28 cellular contexts compared by ENCODE assay signal in genomic region chr7:143480501-143480900, GRCh38. TPM values are rescaled to one million over a fixed set of nuclear protein-coding genes. Genes with fewer than 3 reads are reported as not detected.
A peak's percentile ranks its signal among the peaks of the same experiment; 100 is the strongest.
DNase-seq lines count a peak whose midpoint lies in the region; ATAC-seq, FAIRE-seq and TF ChIP-seq lines count a peak whose summit lies in the region.
"Had no signal": no experiment of that assay in that cellular context is flagged by ENCODE, and none has a peak within 500 bp of the region (broad histone marks: within the 10 kb centered on the region; RNA-seq: fewer than 3 reads in every experiment).

No MANE protein-coding gene starts in this region.

- TF ChIP-seq CTCF in A673 (conservative IDR thresholded peaks at IDR 0.05; ENCODE audit: low read depth, low read length): no peak

- FAIRE-seq in endometrium (lab: Jason Lieb, UNC): peak; percentile 12

- intact Hi-C loops in A673 (cut with micrococcal nuclease; ENCODE audit: unreplicated experiment): no loop called here

- no peak overlapping the region for H3K4me3 ChIP-seq in A673 (ENCODE audit: low read depth, low read length, poor library complexity, severe bottlenecking)
- H3K4me3 ChIP-seq: SJCRH30 had no signal

- CTCF ChIA-PET in A673 (lab: Charles Lee): no interaction called here

- H3K4me1 ChIP-seq in A673 (ENCODE audit: insufficient read depth, low read length, poor library complexity, severe bottlenecking): no peaks in the 10 kb centered on the region
- H3K4me1 ChIP-seq: SJCRH30 had no signal

- DNase-seq in A673 (ENCODE audit: low spot score): peak; percentile 17
- peak; percentile 58 for DNase-seq in EH (ENCODE audit: low read depth)
- no peak for DNase-seq in NCI-H1105 (lab: John Stamatoyannopoulos, UW)
- no peak for DNase-seq in NCI-H1092 treated with DMSO at 0.1 percent for 48 hours (lab: John Stamatoyannopoulos, UW)
- no peak for DNase-seq in RPMI8226
- DNase-seq: AML-193; CD8-positive, alpha-beta memory T cell; DMS 273 treated with DMSO at 0.1 percent for 48 hours; DMS79; GOT3; HCEC 1CT; MM.1S; NCI-H1417; NCI-H1694; NCI-H2081; NCI-H2227 treated with DMSO at 0.1 percent for 48 hours; NCI-H69; PC-3; SJCRH30; T-helper 17 cell had no signal

- BruUV-seq in A673 (replicated peaks; lab: Mats Ljungman, UMichigan): no TSS peak

- H3K27me3 ChIP-seq in A673 (replicated peaks; ENCODE audit: insufficient read depth, low read depth, low read length, poor library complexity): no peaks in the 10 kb centered on the region
- H3K27me3 ChIP-seq: SJCRH30 had no signal

- H3K36me3 ChIP-seq in A673 (ENCODE audit: insufficient read depth, low read length, poor library complexity, severe bottlenecking): no peaks in the 10 kb centered on the region
- H3K36me3 ChIP-seq: SJCRH30 had no signal

- POLR2A ChIA-PET in A673 (lab: Charles Lee; ENCODE audit: low non-redundant PET): no interaction called here

- H3K9me3 ChIP-seq in A673 (ENCODE audit: low read depth, low read length, poor library complexity, severe bottlenecking): no peaks in the 10 kb centered on the region
- H3K9me3 ChIP-seq: SJCRH30 had no signal

- peak; percentile 59 for ATAC-seq in HG03175 (IDR thresholded peaks at IDR 0.05; ENCODE audit: unreplicated experiment)
- ATAC-seq: PC-3, Right ventricle myocardium inferior, SK-N-SH treated with all-trans-retinoic acid at 6 μM for 48 hours, T-helper 17 cell had no signal

- H3K27ac ChIP-seq in A673 (ENCODE audit: low read depth, low read length, poor library complexity, severe bottlenecking): no peak overlapping the region
- H3K27ac ChIP-seq: C4-2B, KMS-11, SJCRH30 had no signal

RNA-seq across cellular contexts. Expression of gene TAS2R41, which starts 2.8 kb away (rescaled TPM):
- not detected in 2 replicates for total RNA-seq in A673 (2021)
- total RNA-seq: A172; CD8-positive, alpha-beta memory T cell; NCI-H460; PC-3; Right ventricle myocardium inferior; SJCRH30 had no signal

RNA-seq across cellular contexts. Expression of gene TAS2R60, which starts 37.2 kb away (rescaled TPM):
- total RNA-seq in A673 (2021): not detected in 2 replicates
- total RNA-seq: A172; CD8-positive, alpha-beta memory T cell; NCI-H460; PC-3; Right ventricle myocardium inferior; SJCRH30 had no signal

Comparison
In these comparisons a context has a peak if more than half of its experiments do, and no peak if none do; other contexts are left out.
1. DNase-seq: peak in A673 (single experiment) and EH (single experiment); none in NCI-H1105 (single experiment), NCI-H1092 treated with DMSO at 0.1 percent for 48 hours (single experiment) and RPMI8226 (single experiment).